13 cellular contexts compared by ENCODE assay signal in genomic region chr1:3323021-3323790, GRCh38.
A peak's percentile ranks its signal among the peaks of the same experiment; 100 is the strongest.
DNase-seq lines count a peak whose midpoint lies in the region; ATAC-seq, FAIRE-seq and TF ChIP-seq lines count a peak whose summit lies in the region.
"Had no signal": no experiment of that assay in that cellular context is flagged by ENCODE, and none has a peak within 500 bp of the region (broad histone marks: within the 10 kb centered on the region; RNA-seq: fewer than 3 reads in every experiment).

No MANE protein-coding gene starts in this region.

- no peak overlapping the region for H3K4me2 ChIP-seq in K562 (ENCODE audit: insufficient read depth, low read length)
- no peak overlapping the region for H3K4me2 ChIP-seq in mesendoderm (ENCODE audit: low read length)

- no peak for TF ChIP-seq POLR2A in K562 (conservative IDR thresholded peaks at IDR 0.05)
- no peak for TF ChIP-seq POLR2A in upper lobe of left lung (IDR thresholded peaks at IDR 0.05)

- TF ChIP-seq CTCF in K562 (IDR thresholded peaks at IDR 0.05 in 2 of 3, conservative IDR thresholded peaks at IDR 0.05 in 1 of 3; ENCODE audit: insufficient read depth in 2 of 3, low read depth in 1 of 3, low read length in 3 of 3), result no peak
- no peak for TF ChIP-seq CTCF in upper lobe of left lung (IDR thresholded peaks at IDR 0.05)

- H4K5ac ChIP-seq in mesendoderm (ENCODE audit: low read length), result no peak overlapping the region

- no peak overlapping the region for H3K18ac ChIP-seq in mesendoderm (ENCODE audit: low read length)

- no peak overlapping the region for H2BK5ac ChIP-seq in mesendoderm (ENCODE audit: low read length)

- no peak overlapping the region for H2BK120ac ChIP-seq in mesendoderm (ENCODE audit: low read depth, low read length)

- H2BK15ac ChIP-seq in mesendoderm (replicated peaks; ENCODE audit: low read depth), result no peak overlapping the region

- H3K79me2 ChIP-seq in K562 (ENCODE audit: control insufficient read depth, insufficient read depth, low read length) (no peaks in the 10 kb centered on the region), mesendoderm (ENCODE audit: control insufficient read depth, insufficient read depth, low read length) (no peaks in the 10 kb centered on the region)

- TF ChIP-seq EP300 in K562 (IDR thresholded peaks at IDR 0.05; ENCODE audit: low read length), result no peak
- no peak for TF ChIP-seq EP300 in upper lobe of left lung (IDR thresholded peaks at IDR 0.05)

- no peak overlapping the region for H2AFZ ChIP-seq in K562 (ENCODE audit: low read depth, low read length)

- no peaks in the 10 kb centered on the region for H4K20me1 ChIP-seq in K562 (replicated peaks; ENCODE audit: control insufficient read depth, insufficient read depth, low read length)

- in situ Hi-C loops in K562 (cut with MboI), result no loop called here

- peak overlapping the region; percentile 24 for H3K23ac ChIP-seq in mesendoderm (ENCODE audit: low read length)

- H3K27me3 ChIP-seq in K562 (ENCODE audit: control insufficient read depth in 2 of 2, insufficient read depth in 2 of 2, low read length in 2 of 2) (peaks cover 0 to 5% of the 10 kb centered on the region in 2 experiments; a peak in 1 of 5 replicates), mesendoderm (ENCODE audit: insufficient read depth, low read length, poor library complexity) (no peaks in the 10 kb centered on the region), upper lobe of left lung (peaks cover 0 to 6% (median 0%) of the 10 kb centered on the region in 4 donors)
- H3K27me3 ChIP-seq: SJSA1 had no signal

- H3K9ac ChIP-seq in K562 (ENCODE audit: insufficient read depth in 1 of 2, low read depth in 2 of 2, low read length in 2 of 2), result no peak overlapping the region
- no peak overlapping the region for H3K9ac ChIP-seq in mesendoderm (ENCODE audit: low read length)

- H4K8ac ChIP-seq in mesendoderm (ENCODE audit: low read depth, low read length), result no peak overlapping the region

- no peaks in the 10 kb centered on the region for H3K79me1 ChIP-seq in mesendoderm (ENCODE audit: low read length)

- H3K9me3 ChIP-seq in K562 (replicated peaks; ENCODE audit: control insufficient read depth, insufficient read depth, low read depth, low read length) (no peaks in the 10 kb centered on the region), upper lobe of left lung (no peaks in the 10 kb centered on the region)
- H3K9me3 ChIP-seq: SJSA1, thoracic aorta had no signal

- WGBS in K562 (ENCODE audit: insufficient coverage, low coverage, missing lambda C conversion rate), result 25% methylated on average over 39 of the region's 40 CpGs
- no CpG with 5 or more reads among the region's 40 CpGs for WGBS in mesendoderm (ENCODE audit: extremely low coverage, insufficient coverage, low lambda C conversion rate)
- WGBS in upper lobe of left lung, 2 donors, result 31 to 41% methylated on average over 15 to 37 of the region's 40 CpGs

- no peak overlapping the region for H3K56ac ChIP-seq in mesendoderm (ENCODE audit: low read length)

- no peak for ATAC-seq in K562
- peak; percentile 16 to 51 for ATAC-seq in upper lobe of left lung (ENCODE audit: low FRiP score in 2 of 2)
- ATAC-seq in HG03135 (IDR thresholded peaks at IDR 0.05; ENCODE audit: unreplicated experiment), result no peak

- no TSS peak for BruUV-seq in K562 (replicated peaks; lab: Mats Ljungman, UMichigan)

- H2AK5ac ChIP-seq in mesendoderm (ENCODE audit: low read length), result no peak overlapping the region

- POLR2A ChIA-PET in K562 (lab: Yijun Ruan, JAX), result interaction anchor here (0.7 kb wide), 1 partner anchor 15 kb away, joined by 3 read pairs; no protein-coding TSS in a partner anchor

- H3K4me3 ChIP-seq in K562 (no peak overlapping the region), mesendoderm (ENCODE audit: low read length) (no peak overlapping the region), upper lobe of left lung (no peak overlapping the region)
- H3K4me3 ChIP-seq: SJSA1, thoracic aorta had no signal

- H3K27ac ChIP-seq in K562 (ENCODE audit: extremely low read depth, low read depth, low read length) (no peak overlapping the region), mesendoderm (ENCODE audit: low read depth, low read length) (no peak overlapping the region), upper lobe of left lung (peak overlapping the region in 1 of 4 donors; percentile 15)
- H3K27ac ChIP-seq: epithelial cell of prostate, SJSA1, thoracic aorta had no signal

- no peaks in the 10 kb centered on the region for H3K36me3 ChIP-seq in K562 (ENCODE audit: control insufficient read depth, insufficient read depth, low read length)
- no peaks in the 10 kb centered on the region for H3K36me3 ChIP-seq in mesendoderm (ENCODE audit: control insufficient read depth, insufficient read depth, low read length)
- H3K36me3 ChIP-seq in upper lobe of left lung, result no peaks in the 10 kb centered on the region
- H3K36me3 ChIP-seq: SJSA1, thoracic aorta had no signal

- no peaks in the 10 kb centered on the region for H3K9me1 ChIP-seq in K562 (ENCODE audit: control insufficient read depth, insufficient read depth, low read length)

- no peak for TF ChIP-seq RAD21 in K562 (CRISPR knock-in tag; conservative IDR thresholded peaks at IDR 0.05 in 1 of 2, IDR thresholded peaks at IDR 0.05 in 1 of 2)

- intact Hi-C loops in K562 (cut with micrococcal nuclease), result no loop called here

- CTCF ChIA-PET in K562 (lab: Yijun Ruan, JAX; ENCODE audit: low intra/inter-chr PET ratio), result no interaction called here

- H3K4ac ChIP-seq in mesendoderm (ENCODE audit: low read depth, low read length), result no peak overlapping the region

- DNase-seq in NCI-H345 (lab: John Stamatoyannopoulos, UW) (peak; percentile 53), NCI-H345 treated with DMSO at 0.1 percent for 48 hours (lab: John Stamatoyannopoulos, UW; ENCODE audit: unreplicated experiment) (no peak), K562 (ENCODE audit: extremely low read depth in 1 of 4, low spot score in 3 of 4) (no peak), mesendoderm (no peak), upper lobe of left lung (peak; percentile 78 to 88), GM19238 (ENCODE audit: insufficient read length, low spot score) (no peak)
- DNase-seq in NK-92 treated with Interleukin-12 subunit alpha and Interleukin-12 subunit beta, amount 100 ng/mL, for 24 hours (lab: John Stamatoyannopoulos, UW), result no peak
- DNase-seq: cerebellar nuclear complex, NCI-H1436 treated with DMSO at 0.1 percent for 48 hours had no signal

- FAIRE-seq in K562 (lab: Jason Lieb, UNC), result no peak

- H3K4me1 ChIP-seq in K562 (replicated peaks in 1 of 2; ENCODE audit: control insufficient read depth in 2 of 2, insufficient read depth in 2 of 2, low read length in 2 of 2), result peaks cover 0 to 6% of the 10 kb centered on the region in 2 experiments; a peak in 2 of 5 replicates
- no peaks in the 10 kb centered on the region for H3K4me1 ChIP-seq in mesendoderm (ENCODE audit: control insufficient read depth, low read depth, low read length)
- peaks cover 0 to 13% (median 6%) of the 10 kb centered on the region in 4 donors for H3K4me1 ChIP-seq in upper lobe of left lung
- H3K4me1 ChIP-seq: SJSA1 had no signal

TF ChIP-seq in K562, 482 proteins besides CTCF, POLR2A, EP300 and RAD21 (continues in another document):
- TF ChIP-seq ZNF584 (CRISPR knock-in tag; IDR thresholded peaks at IDR 0.05; ENCODE audit: low read depth) (peak; percentile 17; the same call in 1 of the 2 replicates), TSC22D4 (tag; IDR thresholded peaks at IDR 0.05) (no peak), HDAC8 (tag; IDR thresholded peaks at IDR 0.05) (0 out of 2 replicates have a peak, but pooled peaks have one; percentile 40)

Comparison
In these comparisons a context has a peak if more than half of its experiments do, and no peak if none do; other contexts are left out.
1. DNase-seq: peak in NCI-H345 (single experiment) and upper lobe of left lung (2 of 2); none in NCI-H345 treated with DMSO at 0.1 percent for 48 hours (single experiment), K562 (0 of 4), mesendoderm (single experiment), GM19238 (single experiment) and NK-92 treated with Interleukin-12 subunit alpha and Interleukin-12 subunit beta, amount 100 ng/mL, for 24 hours (single experiment).
2. ATAC-seq: peak in upper lobe of left lung (2 of 2); none in K562 (single experiment) and HG03135 (single experiment).